ENCODE assay signal across 10 cellular contexts in the genomic region with DNA sequence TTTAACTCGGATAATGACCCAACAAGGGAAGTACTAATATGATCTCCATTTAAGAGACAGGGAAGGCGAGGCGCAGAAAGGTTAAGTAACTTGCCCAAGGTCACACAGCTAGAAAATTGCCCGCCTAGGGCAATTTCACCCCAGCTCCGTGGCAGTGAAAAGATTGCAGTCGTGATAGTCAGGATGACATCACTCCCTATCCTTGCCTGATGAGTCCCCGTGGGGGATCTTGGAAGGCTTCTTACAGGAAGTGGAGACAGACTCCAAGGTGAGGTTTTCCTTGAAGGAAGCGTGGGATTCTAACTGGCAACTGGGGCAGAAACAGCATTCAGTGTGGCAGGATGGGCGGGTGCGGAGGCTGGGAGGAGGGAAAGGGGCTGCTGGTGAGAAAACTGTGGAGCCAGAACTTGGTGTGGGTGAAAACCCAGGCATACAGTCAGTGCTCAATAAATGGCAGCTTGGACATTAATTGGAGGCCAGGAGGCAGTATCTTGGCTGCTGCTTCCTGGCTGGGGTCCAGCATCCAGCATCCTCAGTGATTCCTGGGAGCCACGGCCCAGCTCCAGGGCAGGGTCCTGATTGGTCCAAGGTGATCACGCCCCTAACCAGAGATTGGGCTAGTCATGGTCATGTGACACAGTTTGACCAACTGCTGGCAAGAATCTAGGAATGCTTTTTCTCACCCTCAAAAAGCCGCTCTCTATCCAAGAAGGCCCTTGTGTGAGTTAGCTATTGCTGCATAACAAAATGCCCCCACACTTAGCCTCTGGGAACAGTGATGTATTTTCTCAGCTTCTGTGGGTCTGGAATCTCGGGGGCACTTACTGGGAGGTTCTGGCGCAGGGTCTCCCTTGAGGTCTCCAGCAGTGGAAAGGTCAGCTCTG.
DNase-seq lines count a peak whose midpoint lies in the region; ATAC-seq, FAIRE-seq and TF ChIP-seq lines count a peak whose summit lies in the region.
"Had no signal": no experiment of that assay in that cellular context is flagged by ENCODE, and none has a peak within 500 bp of the region (broad histone marks: within the 10 kb centered on the region; RNA-seq: fewer than 3 reads in every experiment).

No MANE protein-coding gene starts in this region.

- CTCF ChIA-PET in GM12878 (lab: Yijun Ruan, JAX) = interaction anchor here (0.6 to 1.0 kb wide), 3 partner anchors 23 to 1227 kb away, joined by 3 read pairs; no protein-coding TSS in a partner anchor

- H3K27ac ChIP-seq in GM12878 (ENCODE audit: control insufficient read depth, insufficient read depth) = no peak overlapping the region
- peak overlapping the region; percentile 84 for H3K27ac ChIP-seq in keratinocyte (ENCODE audit: control insufficient read depth, insufficient read depth, low read length)
- peak overlapping the region; percentile 75 to 86 (median 80) for H3K27ac ChIP-seq in transverse colon

- RAD21 ChIA-PET in GM12878 (lab: Charles Lee; ENCODE audit: unreplicated experiment) = interaction anchor here (1.4 kb wide), 1 partner anchor 650 kb away, joined by 3 read pairs; no protein-coding TSS in a partner anchor

- no peaks in the 10 kb centered on the region for H3K27me3 ChIP-seq in GM12878 (replicated peaks in 1 of 2; ENCODE audit: control insufficient read depth in 2 of 2, insufficient read depth in 2 of 2, low read length in 1 of 2)
- H3K27me3 ChIP-seq in keratinocyte (ENCODE audit: control insufficient read depth, extremely low read depth, insufficient read depth, low read length) = no peaks in the 10 kb centered on the region
- H3K27me3 ChIP-seq in transverse colon = no peaks in the 10 kb centered on the region

- TF ChIP-seq EP300 in GM12878 (IDR thresholded peaks at IDR 0.05; ENCODE audit: borderline replicate concordance in 1 of 2, control insufficient read depth in 1 of 2, low read depth in 2 of 2, low read length in 2 of 2) (no peak), transverse colon (IDR thresholded peaks at IDR 0.05; ENCODE audit: low read depth) (no peak)

- H3K4me2 ChIP-seq in GM12878 (ENCODE audit: control insufficient read depth, insufficient read depth) (no peak overlapping the region), keratinocyte (ENCODE audit: control insufficient read depth, extremely low read depth, insufficient read depth, low read depth, low read length) (peak overlapping the region; percentile 92)

- H3K9ac ChIP-seq in GM12878 (ENCODE audit: control insufficient read depth, insufficient read depth, low read length) (no peak overlapping the region), keratinocyte (ENCODE audit: control insufficient read depth, extremely low read depth, insufficient read depth, low read length) (peak overlapping the region; percentile 76)

- WGBS in GM12878 (ENCODE audit: insufficient coverage, insufficient replicate concordance, low lambda C conversion rate, missing lambda C conversion rate) = 78% methylated on average over 15 of the region's 15 CpGs
- WGBS in transverse colon (ENCODE audit: low coverage in 1 of 2), 2 donors = 63 to 81% methylated on average over 6 to 15 of the region's 15 CpGs

- no peaks in the 10 kb centered on the region for H3K9me3 Mint-ChIP-seq in activated naive CD8-positive, alpha-beta T cell treated with anti-CD3 and anti-CD28 coated beads, Interleukin-2, amount 10 ng/mL, durations not matched to agents 7 days and 5 days
- no peaks in the 10 kb centered on the region for H3K9me3 Mint-ChIP-seq in activated naive CD8-positive, alpha-beta T cell treated with anti-CD3 and anti-CD28 coated beads for 36 hours

- TF ChIP-seq RAD21 in GM12878 (IDR thresholded peaks at IDR 0.05; ENCODE audit: insufficient read depth, low read depth, low read length) = no peak

- no peaks in the 10 kb centered on the region for H3K36me3 ChIP-seq in GM12878 (ENCODE audit: control insufficient read depth in 2 of 2, insufficient read depth in 2 of 2, low read length in 1 of 2)
- no peaks in the 10 kb centered on the region for H3K36me3 ChIP-seq in keratinocyte (ENCODE audit: control insufficient read depth in 2 of 2, extremely low read depth in 1 of 2, insufficient read depth in 2 of 2, low read length in 2 of 2)
- H3K36me3 ChIP-seq in transverse colon = no peaks in the 10 kb centered on the region

- no peak for FAIRE-seq in GM12878 (lab: Jason Lieb, UNC)
- FAIRE-seq in keratinocyte (lab: Jason Lieb, UNC) = peak; percentile 73
- FAIRE-seq: GM18507 had no signal

- dilution Hi-C loops in keratinocyte (cut with MboI; ENCODE audit: extremely low pct_ligation_motif_present, low sequenced_read_pairs) = no loop called here

- no peak for TF ChIP-seq POLR2A in GM12878 (IDR thresholded peaks at IDR 0.05; ENCODE audit: low read depth, low read length)
- TF ChIP-seq POLR2A in transverse colon (IDR thresholded peaks at IDR 0.05) = no peak

- DNase-seq in activated naive CD8-positive, alpha-beta T cell treated with anti-CD3 and anti-CD28 coated beads, Interleukin-2, amount 10 ng/mL, durations not matched to agents 7 days and 5 days = no peak
- DNase-seq in activated naive CD8-positive, alpha-beta T cell treated with anti-CD3 and anti-CD28 coated beads for 36 hours = no peak
- no peak for DNase-seq in GM12878 (ENCODE audit: low read depth, low spot score)
- peak; percentile 88 for DNase-seq in keratinocyte (ENCODE audit: low read depth, low spot score)
- DNase-seq in transverse colon = no peak

- peak overlapping the region; percentile 11 for H3K27ac Mint-ChIP-seq in activated naive CD8-positive, alpha-beta T cell treated with anti-CD3 and anti-CD28 coated beads, Interleukin-2, amount 10 ng/mL, durations not matched to agents 7 days and 5 days
- H3K27ac Mint-ChIP-seq in activated naive CD8-positive, alpha-beta T cell treated with anti-CD3 and anti-CD28 coated beads for 36 hours = no peak overlapping the region
- H3K27ac Mint-ChIP-seq: stimulated activated memory B cell treated with anti-CD40 and anti-IgM and Interleukin-4, amounts not matched to agents 10 μg/mL and 1 μg/mL and 100 μg/mL, for 72 hours had no signal

- TF ChIP-seq CTCF in GM12878 (IDR thresholded peaks at IDR 0.05 in 2 of 3, conservative IDR thresholded peaks at IDR 0.05 in 1 of 3; ENCODE audit: control insufficient read depth in 2 of 3, extremely low read depth in 1 of 3, insufficient read depth in 1 of 3, low read depth in 3 of 3, low read length in 3 of 3) (no peak), keratinocyte (optimal IDR thresholded peaks at IDR 0.05 in 1 of 3, IDR thresholded peaks at IDR 0.05 in 1 of 3, conservative IDR thresholded peaks at IDR 0.05 in 1 of 3; ENCODE audit: extremely low read depth in 1 of 3, insufficient read depth in 2 of 3, low read length in 3 of 3) (no peak), transverse colon (IDR thresholded peaks at IDR 0.05) (no peak)

- no TSS peak for BruUV-seq in GM12878 (replicated peaks; lab: Mats Ljungman, UMichigan)

- H3K9me3 ChIP-seq in GM12878 (replicated peaks; ENCODE audit: control insufficient read depth, insufficient read depth, low read length) = no peaks in the 10 kb centered on the region; the same call in 2 of the 3 replicates
- no peaks in the 10 kb centered on the region for H3K9me3 ChIP-seq in keratinocyte (ENCODE audit: control insufficient read depth, low read depth, low read length)
- H3K9me3 ChIP-seq in transverse colon = no peaks in the 10 kb centered on the region

- in situ Hi-C loops in GM12878 (cut with MboI) = loop anchor here (10.0 kb wide), 1 partner anchor 59 kb away; no protein-coding TSS in a partner anchor
- in situ Hi-C loops in transverse colon (cut with MboI; ENCODE audit: low pct_ligation_motif_present in 1 of 4, low pct_unique_long_range_greater_than_20kb in 1 of 4, low sequenced_read_pairs in 3 of 4) = no loop called here

- ATAC-seq in activated naive CD8-positive, alpha-beta T cell treated with anti-CD3 and anti-CD28 coated beads, Interleukin-2, amount 10 ng/mL, durations not matched to agents 7 days and 5 days (ENCODE audit: low read depth) = no peak
- ATAC-seq in GM12878 (no peak), HG02981 (IDR thresholded peaks at IDR 0.05; ENCODE audit: unreplicated experiment) (no peak), HG02870 (IDR thresholded peaks at IDR 0.05; ENCODE audit: unreplicated experiment) (no peak), GM18502 (IDR thresholded peaks at IDR 0.05; ENCODE audit: poor library complexity, unreplicated experiment) (no peak)
- ATAC-seq: stimulated activated memory B cell treated with anti-CD40 and anti-IgM and Interleukin-4, amounts not matched to agents 10 μg/mL and 1 μg/mL and 100 μg/mL, for 72 hours had no signal

- SMC1A ChIA-PET in GM12878 (lab: Charles Lee; ENCODE audit: uncharacterized antibody, unreplicated experiment) = interaction anchor here (0.7 kb wide), 1 partner anchor 25 kb away, joined by 3 read pairs; no protein-coding TSS in a partner anchor

- no peak overlapping the region for H3K4me3 ChIP-seq in GM12878
- H3K4me3 ChIP-seq in keratinocyte (ENCODE audit: control insufficient read depth in 2 of 3, extremely low read depth in 1 of 3, insufficient read depth in 2 of 3, low read depth in 1 of 3, low read length in 3 of 3) = peak overlapping the region in 1 of 3 experiments; percentile 64
- H3K4me3 ChIP-seq in transverse colon = no peak overlapping the region

- H3K27me3 Mint-ChIP-seq in activated naive CD8-positive, alpha-beta T cell treated with anti-CD3 and anti-CD28 coated beads, Interleukin-2, amount 10 ng/mL, durations not matched to agents 7 days and 5 days = peaks cover 5% of the 10 kb centered on the region
- peaks cover 7% of the 10 kb centered on the region for H3K27me3 Mint-ChIP-seq in activated naive CD8-positive, alpha-beta T cell treated with anti-CD3 and anti-CD28 coated beads for 36 hours

- POLR2A ChIA-PET in activated naive CD8-positive, alpha-beta T cell treated with anti-CD3 and anti-CD28 coated beads, Interleukin-2, amount 10 ng/mL, durations not matched to agents 7 days and 5 days (lab: Charles Lee) = no interaction called here
- POLR2A ChIA-PET in GM12878 (lab: Charles Lee) = interaction anchor here (0.6 to 1.1 kb wide), 3 partner anchors 84 to 219 kb away, joined by 3 to 5 read pairs (median 3); no protein-coding TSS in a partner anchor

- intact Hi-C loops in GM12878 (cut with micrococcal nuclease; ENCODE audit: unreplicated experiment) = loop anchor here (10.0 kb wide), 1 partner anchor 231 kb away; no protein-coding TSS in a partner anchor
- intact Hi-C loops in transverse colon (cut with DNase I; ENCODE audit: low total_unique reads) = no loop called here

- no peaks in the 10 kb centered on the region for H3K9me1 ChIP-seq in keratinocyte (ENCODE audit: control insufficient read depth, extremely low read depth, insufficient read depth, low read length)

- peaks cover 32% of the 10 kb centered on the region for H3K4me1 Mint-ChIP-seq in activated naive CD8-positive, alpha-beta T cell treated with anti-CD3 and anti-CD28 coated beads, Interleukin-2, amount 10 ng/mL, durations not matched to agents 7 days and 5 days
- peaks cover 35% of the 10 kb centered on the region for H3K4me1 Mint-ChIP-seq in activated naive CD8-positive, alpha-beta T cell treated with anti-CD3 and anti-CD28 coated beads for 36 hours

- H3K36me3 Mint-ChIP-seq in activated naive CD8-positive, alpha-beta T cell treated with anti-CD3 and anti-CD28 coated beads, Interleukin-2, amount 10 ng/mL, durations not matched to agents 7 days and 5 days = peaks cover 3% of the 10 kb centered on the region
- no peaks in the 10 kb centered on the region for H3K36me3 Mint-ChIP-seq in activated naive CD8-positive, alpha-beta T cell treated with anti-CD3 and anti-CD28 coated beads for 36 hours

- no peak overlapping the region for H2AFZ ChIP-seq in GM12878 (ENCODE audit: control insufficient read depth, low read depth, low read length)
- peak overlapping the region; percentile 37 for H2AFZ ChIP-seq in keratinocyte (ENCODE audit: control insufficient read depth, low read length)

- H3K4me1 ChIP-seq in GM12878 (ENCODE audit: control insufficient read depth, insufficient read depth, low read length) (peaks cover 22% of the 10 kb centered on the region), keratinocyte (ENCODE audit: control insufficient read depth, extremely low read depth, insufficient read depth, low read length) (peaks cover 73% of the 10 kb centered on the region), transverse colon (peaks cover 3 to 56% (median 16%) of the 10 kb centered on the region in 4 donors)

- no peaks in the 10 kb centered on the region for H3K79me2 ChIP-seq in GM12878 (ENCODE audit: control insufficient read depth, insufficient read depth, low read length)
- no peaks in the 10 kb centered on the region for H3K79me2 ChIP-seq in keratinocyte (ENCODE audit: control insufficient read depth, insufficient read depth, low read length)

- H4K20me1 ChIP-seq in GM12878 (ENCODE audit: control insufficient read depth, insufficient read depth) (no peaks in the 10 kb centered on the region), keratinocyte (ENCODE audit: control insufficient read depth, extremely low read depth, insufficient read depth, low read length) (no peaks in the 10 kb centered on the region)

- no peak overlapping the region for H3K4me3 Mint-ChIP-seq in activated naive CD8-positive, alpha-beta T cell treated with anti-CD3 and anti-CD28 coated beads, Interleukin-2, amount 10 ng/mL, durations not matched to agents 7 days and 5 days
- H3K4me3 Mint-ChIP-seq in activated naive CD8-positive, alpha-beta T cell treated with anti-CD3 and anti-CD28 coated beads for 36 hours = no peak overlapping the region
- H3K4me3 Mint-ChIP-seq: stimulated activated memory B cell treated with anti-CD40 and anti-IgM and Interleukin-4, amounts not matched to agents 10 μg/mL and 1 μg/mL and 100 μg/mL, for 72 hours had no signal
